1 cellular context compared by ENCODE assay signal in the genomic region with DNA sequence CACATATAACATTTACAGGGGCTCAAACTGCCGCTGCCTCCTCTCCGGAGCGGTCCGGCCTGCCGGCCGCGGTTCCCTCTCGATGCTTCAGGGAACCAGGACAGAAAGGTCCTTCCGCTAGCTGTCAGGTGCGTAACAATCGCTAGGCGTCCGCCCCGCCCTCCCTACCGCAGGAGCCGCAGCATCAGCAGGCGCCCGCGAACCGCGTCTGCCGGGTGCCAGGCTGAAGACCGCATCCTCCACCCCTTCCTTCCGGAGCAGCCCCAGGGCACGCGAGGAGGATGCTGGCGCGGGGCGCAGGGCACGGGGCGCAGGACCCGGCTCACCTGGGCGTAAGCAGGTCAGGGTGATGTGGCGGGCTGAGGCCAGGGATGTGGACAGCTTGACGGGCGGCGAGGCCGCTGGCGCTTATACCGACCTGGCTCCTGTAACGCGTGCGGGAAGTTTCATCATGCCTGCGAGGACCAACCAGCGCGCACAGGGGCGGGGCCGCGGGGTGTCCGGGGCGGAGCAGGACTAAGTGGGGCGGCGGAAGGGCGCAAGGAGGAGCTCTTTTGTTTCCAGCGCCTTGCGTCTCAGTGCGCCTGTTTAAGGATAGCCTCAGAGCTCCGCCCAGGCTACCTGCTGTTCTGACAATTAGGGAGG.
A peak's percentile ranks its signal among the peaks of the same experiment; 100 is the strongest.
TF ChIP-seq lines count a peak whose summit lies in the region.

A gene with protein sequence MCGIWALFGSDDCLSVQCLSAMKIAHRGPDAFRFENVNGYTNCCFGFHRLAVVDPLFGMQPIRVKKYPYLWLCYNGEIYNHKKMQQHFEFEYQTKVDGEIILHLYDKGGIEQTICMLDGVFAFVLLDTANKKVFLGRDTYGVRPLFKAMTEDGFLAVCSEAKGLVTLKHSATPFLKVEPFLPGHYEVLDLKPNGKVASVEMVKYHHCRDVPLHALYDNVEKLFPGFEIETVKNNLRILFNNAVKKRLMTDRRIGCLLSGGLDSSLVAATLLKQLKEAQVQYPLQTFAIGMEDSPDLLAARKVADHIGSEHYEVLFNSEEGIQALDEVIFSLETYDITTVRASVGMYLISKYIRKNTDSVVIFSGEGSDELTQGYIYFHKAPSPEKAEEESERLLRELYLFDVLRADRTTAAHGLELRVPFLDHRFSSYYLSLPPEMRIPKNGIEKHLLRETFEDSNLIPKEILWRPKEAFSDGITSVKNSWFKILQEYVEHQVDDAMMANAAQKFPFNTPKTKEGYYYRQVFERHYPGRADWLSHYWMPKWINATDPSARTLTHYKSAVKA (minus strand): TSS at position 384 of the 645 bp plus-strand sequence. CDS start 3,252 bp downstream, outside the sequence.

TF ChIP-seq in K562, 482 proteins besides CTCF, POLR2A, EP300 and RAD21 (continued from another document and continues in another):
- TF ChIP-seq NBN (IDR thresholded peaks at IDR 0.05; ENCODE audit: low read depth) (peak; percentile 34; the same call in 1 of the 2 replicates), ZNF764 (CRISPR knock-in tag; IDR thresholded peaks at IDR 0.05; ENCODE audit: low read depth) (no peak), NELFE (IDR thresholded peaks at IDR 0.05; ENCODE audit: insufficient read depth, insufficient read length) (no peak), FOXM1 (IDR thresholded peaks at IDR 0.05; ENCODE audit: low read depth) (no peak), FOXM1 (CRISPR knock-in tag; IDR thresholded peaks at IDR 0.05; ENCODE audit: low read depth) (0 out of 2 replicates have a peak, but pooled peaks have one; percentile 18), NCOA2 (IDR thresholded peaks at IDR 0.05; ENCODE audit: partially characterized antibody in 2 of 2) (no peak), ETV1 (tag; conservative IDR thresholded peaks at IDR 0.05; ENCODE audit: low read depth) (peak; percentile 41; the same call in 1 of the 2 replicates), PRPF4 (IDR thresholded peaks at IDR 0.05; ENCODE audit: insufficient read depth, low read depth, low read length, poor library complexity, severe bottlenecking) (peak; percentile 96), GABPB1 (CRISPR knock-in tag; IDR thresholded peaks at IDR 0.05) (peak; percentile 84), MXI1 (IDR thresholded peaks at IDR 0.05; ENCODE audit: low read depth, low read length) (0 out of 2 replicates have a peak, but pooled peaks have one; percentile 48), FOXK2 (conservative IDR thresholded peaks at IDR 0.05 in 1 of 2, IDR thresholded peaks at IDR 0.05 in 1 of 2; ENCODE audit: low read depth in 2 of 2) (peak in 1 of 2 experiments; percentile 19; a peak in 1 of 4 replicates), U2AF1 (optimal IDR thresholded peaks at IDR 0.05; ENCODE audit: low read depth, low read length) (peak; percentile 50), GTF2F1 (IDR thresholded peaks at IDR 0.05; ENCODE audit: low read depth, low read length) (no peak), SUPT5H (IDR thresholded peaks at IDR 0.05) (peak; percentile 93), CCNT2 (IDR thresholded peaks at IDR 0.05; ENCODE audit: borderline replicate concordance, extremely low read depth, insufficient read length, low read depth, low read length) (peak; percentile 70), RBM25 (IDR thresholded peaks at IDR 0.05; ENCODE audit: low read depth, low read length, severe bottlenecking) (no peak), ESRRA (IDR thresholded peaks at IDR 0.05; ENCODE audit: borderline replicate concordance, low read depth) (peak; percentile 39; the same call in 1 of the 2 replicates), CBX1 (IDR thresholded peaks at IDR 0.05; ENCODE audit: low read depth) (peak; percentile 88), CTBP1 (IDR thresholded peaks at IDR 0.05; ENCODE audit: borderline replicate concordance) (peak; percentile 99), EHMT2 (IDR thresholded peaks at IDR 0.05) (no peak), SIN3A (IDR thresholded peaks at IDR 0.05; ENCODE audit: borderline replicate concordance in 2 of 2, control insufficient read depth in 1 of 2, low read depth in 2 of 2, low read length in 2 of 2) (peak; percentile 72 to 78; a peak in 3 of 4 replicates), L3MBTL2 (IDR thresholded peaks at IDR 0.05) (peak; percentile 75; the same call in 1 of the 2 replicates), ARHGAP35 (IDR thresholded peaks at IDR 0.05; ENCODE audit: partially characterized antibody) (no peak), NFIC (IDR thresholded peaks at IDR 0.05) (peak; percentile 54; the same call in 1 of the 2 replicates), RBM17 (IDR thresholded peaks at IDR 0.05; ENCODE audit: borderline replicate concordance, low read depth, low read length) (no peak), JUND (IDR thresholded peaks at IDR 0.05; ENCODE audit: borderline replicate concordance, low read depth, low read length) (peak; percentile 80), JUND (tag; IDR thresholded peaks at IDR 0.05; ENCODE audit: borderline replicate concordance, low read depth, low read length) (peak; percentile 26; the same call in 1 of the 3 replicates), PURB (CRISPR knock-in tag; IDR thresholded peaks at IDR 0.05; ENCODE audit: low read depth) (no peak), NR3C1 (CRISPR knock-in tag; IDR thresholded peaks at IDR 0.05) (0 out of 2 replicates have a peak, but pooled peaks have one; percentile 56), SMAD3 (CRISPR knock-in tag; conservative IDR thresholded peaks at IDR 0.05) (no peak), SMARCE1 (IDR thresholded peaks at IDR 0.05) (no peak), MAZ (CRISPR knock-in tag; conservative IDR thresholded peaks at IDR 0.05 in 1 of 2, IDR thresholded peaks at IDR 0.05 in 1 of 2) (peak; percentile 60 to 81; a peak in 2 of 4 replicates), NR4A1 (CRISPR knock-in tag; IDR thresholded peaks at IDR 0.05) (no peak), NR4A1 (tag; IDR thresholded peaks at IDR 0.05) (peak; percentile 59; the same call in 1 of the 2 replicates), ATF7 (IDR thresholded peaks at IDR 0.05) (peak; percentile 95), ZBTB7A (IDR thresholded peaks at IDR 0.05; ENCODE audit: borderline replicate concordance, control insufficient read depth, low read depth, low read length) (no peak), RB1 (IDR thresholded peaks at IDR 0.05; ENCODE audit: low read depth) (peak; percentile 74; the same call in 1 of the 2 replicates), NR1H2 (CRISPR knock-in tag; IDR thresholded peaks at IDR 0.05) (no peak), KLF6 (CRISPR knock-in tag; IDR thresholded peaks at IDR 0.05; ENCODE audit: borderline replicate concordance) (no peak), FOXP1 (CRISPR knock-in tag; IDR thresholded peaks at IDR 0.05) (peak; percentile 70), FOXK1 (CRISPR knock-in tag; IDR thresholded peaks at IDR 0.05; ENCODE audit: borderline replicate concordance) (peak; percentile 80; the same call in 1 of the 2 replicates)
- TF ChIP-seq, protein P1, sequence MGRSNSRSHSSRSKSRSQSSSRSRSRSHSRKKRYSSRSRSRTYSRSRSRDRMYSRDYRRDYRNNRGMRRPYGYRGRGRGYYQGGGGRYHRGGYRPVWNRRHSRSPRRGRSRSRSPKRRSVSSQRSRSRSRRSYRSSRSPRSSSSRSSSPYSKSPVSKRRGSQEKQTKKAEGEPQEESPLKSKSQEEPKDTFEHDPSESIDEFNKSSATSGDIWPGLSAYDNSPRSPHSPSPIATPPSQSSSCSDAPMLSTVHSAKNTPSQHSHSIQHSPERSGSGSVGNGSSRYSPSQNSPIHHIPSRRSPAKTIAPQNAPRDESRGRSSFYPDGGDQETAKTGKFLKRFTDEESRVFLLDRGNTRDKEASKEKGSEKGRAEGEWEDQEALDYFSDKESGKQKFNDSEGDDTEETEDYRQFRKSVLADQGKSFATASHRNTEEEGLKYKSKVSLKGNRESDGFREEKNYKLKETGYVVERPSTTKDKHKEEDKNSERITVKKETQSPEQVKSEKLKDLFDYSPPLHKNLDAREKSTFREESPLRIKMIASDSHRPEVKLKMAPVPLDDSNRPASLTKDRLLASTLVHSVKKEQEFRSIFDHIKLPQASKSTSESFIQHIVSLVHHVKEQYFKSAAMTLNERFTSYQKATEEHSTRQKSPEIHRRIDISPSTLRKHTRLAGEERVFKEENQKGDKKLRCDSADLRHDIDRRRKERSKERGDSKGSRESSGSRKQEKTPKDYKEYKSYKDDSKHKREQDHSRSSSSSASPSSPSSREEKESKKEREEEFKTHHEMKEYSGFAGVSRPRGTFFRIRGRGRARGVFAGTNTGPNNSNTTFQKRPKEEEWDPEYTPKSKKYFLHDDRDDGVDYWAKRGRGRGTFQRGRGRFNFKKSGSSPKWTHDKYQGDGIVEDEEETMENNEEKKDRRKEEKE (IDR thresholded peaks at IDR 0.05; ENCODE audit: borderline replicate concordance in 1 of 2, control insufficient read depth in 1 of 2, low read depth in 2 of 2, low read length in 1 of 2), result peak in 1 of 2 experiments; percentile 26; a peak in 1 of 4 replicates
- TF ChIP-seq, protein P2, sequence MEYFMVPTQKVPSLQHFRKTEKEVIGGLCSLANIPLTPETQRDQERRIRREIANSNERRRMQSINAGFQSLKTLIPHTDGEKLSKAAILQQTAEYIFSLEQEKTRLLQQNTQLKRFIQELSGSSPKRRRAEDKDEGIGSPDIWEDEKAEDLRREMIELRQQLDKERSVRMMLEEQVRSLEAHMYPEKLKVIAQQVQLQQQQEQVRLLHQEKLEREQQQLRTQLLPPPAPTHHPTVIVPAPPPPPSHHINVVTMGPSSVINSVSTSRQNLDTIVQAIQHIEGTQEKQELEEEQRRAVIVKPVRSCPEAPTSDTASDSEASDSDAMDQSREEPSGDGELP (CRISPR knock-in tag; IDR thresholded peaks at IDR 0.05; ENCODE audit: borderline replicate concordance), result peak; percentile 94
- TF ChIP-seq, protein P3, sequence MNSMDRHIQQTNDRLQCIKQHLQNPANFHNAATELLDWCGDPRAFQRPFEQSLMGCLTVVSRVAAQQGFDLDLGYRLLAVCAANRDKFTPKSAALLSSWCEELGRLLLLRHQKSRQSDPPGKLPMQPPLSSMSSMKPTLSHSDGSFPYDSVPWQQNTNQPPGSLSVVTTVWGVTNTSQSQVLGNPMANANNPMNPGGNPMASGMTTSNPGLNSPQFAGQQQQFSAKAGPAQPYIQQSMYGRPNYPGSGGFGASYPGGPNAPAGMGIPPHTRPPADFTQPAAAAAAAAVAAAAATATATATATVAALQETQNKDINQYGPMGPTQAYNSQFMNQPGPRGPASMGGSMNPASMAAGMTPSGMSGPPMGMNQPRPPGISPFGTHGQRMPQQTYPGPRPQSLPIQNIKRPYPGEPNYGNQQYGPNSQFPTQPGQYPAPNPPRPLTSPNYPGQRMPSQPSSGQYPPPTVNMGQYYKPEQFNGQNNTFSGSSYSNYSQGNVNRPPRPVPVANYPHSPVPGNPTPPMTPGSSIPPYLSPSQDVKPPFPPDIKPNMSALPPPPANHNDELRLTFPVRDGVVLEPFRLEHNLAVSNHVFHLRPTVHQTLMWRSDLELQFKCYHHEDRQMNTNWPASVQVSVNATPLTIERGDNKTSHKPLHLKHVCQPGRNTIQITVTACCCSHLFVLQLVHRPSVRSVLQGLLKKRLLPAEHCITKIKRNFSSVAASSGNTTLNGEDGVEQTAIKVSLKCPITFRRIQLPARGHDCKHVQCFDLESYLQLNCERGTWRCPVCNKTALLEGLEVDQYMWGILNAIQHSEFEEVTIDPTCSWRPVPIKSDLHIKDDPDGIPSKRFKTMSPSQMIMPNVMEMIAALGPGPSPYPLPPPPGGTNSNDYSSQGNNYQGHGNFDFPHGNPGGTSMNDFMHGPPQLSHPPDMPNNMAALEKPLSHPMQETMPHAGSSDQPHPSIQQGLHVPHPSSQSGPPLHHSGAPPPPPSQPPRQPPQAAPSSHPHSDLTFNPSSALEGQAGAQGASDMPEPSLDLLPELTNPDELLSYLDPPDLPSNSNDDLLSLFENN (IDR thresholded peaks at IDR 0.05; ENCODE audit: low read depth in 2 of 2, low read length in 2 of 2), result 0 out of 4 replicates have a peak, but pooled peaks of 1 of the 2 experiments have one; percentile 26
- TF ChIP-seq, protein P4, sequence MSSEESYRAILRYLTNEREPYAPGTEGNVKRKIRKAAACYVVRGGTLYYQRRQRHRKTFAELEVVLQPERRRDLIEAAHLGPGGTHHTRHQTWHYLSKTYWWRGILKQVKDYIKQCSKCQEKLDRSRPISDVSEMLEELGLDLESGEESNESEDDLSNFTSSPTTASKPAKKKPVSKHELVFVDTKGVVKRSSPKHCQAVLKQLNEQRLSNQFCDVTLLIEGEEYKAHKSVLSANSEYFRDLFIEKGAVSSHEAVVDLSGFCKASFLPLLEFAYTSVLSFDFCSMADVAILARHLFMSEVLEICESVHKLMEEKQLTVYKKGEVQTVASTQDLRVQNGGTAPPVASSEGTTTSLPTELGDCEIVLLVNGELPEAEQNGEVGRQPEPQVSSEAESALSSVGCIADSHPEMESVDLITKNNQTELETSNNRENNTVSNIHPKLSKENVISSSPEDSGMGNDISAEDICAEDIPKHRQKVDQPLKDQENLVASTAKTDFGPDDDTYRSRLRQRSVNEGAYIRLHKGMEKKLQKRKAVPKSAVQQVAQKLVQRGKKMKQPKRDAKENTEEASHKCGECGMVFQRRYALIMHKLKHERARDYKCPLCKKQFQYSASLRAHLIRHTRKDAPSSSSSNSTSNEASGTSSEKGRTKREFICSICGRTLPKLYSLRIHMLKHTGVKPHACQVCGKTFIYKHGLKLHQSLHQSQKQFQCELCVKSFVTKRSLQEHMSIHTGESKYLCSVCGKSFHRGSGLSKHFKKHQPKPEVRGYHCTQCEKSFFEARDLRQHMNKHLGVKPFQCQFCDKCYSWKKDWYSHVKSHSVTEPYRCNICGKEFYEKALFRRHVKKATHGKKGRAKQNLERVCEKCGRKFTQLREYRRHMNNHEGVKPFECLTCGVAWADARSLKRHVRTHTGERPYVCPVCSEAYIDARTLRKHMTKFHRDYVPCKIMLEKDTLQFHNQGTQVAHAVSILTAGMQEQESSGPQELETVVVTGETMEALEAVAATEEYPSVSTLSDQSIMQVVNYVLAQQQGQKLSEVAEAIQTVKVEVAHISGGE (CRISPR knock-in tag; IDR thresholded peaks at IDR 0.05), result peak in 1 of 3 experiments; percentile 38; a peak in 1 of 6 replicates
- TF ChIP-seq, protein P5, sequence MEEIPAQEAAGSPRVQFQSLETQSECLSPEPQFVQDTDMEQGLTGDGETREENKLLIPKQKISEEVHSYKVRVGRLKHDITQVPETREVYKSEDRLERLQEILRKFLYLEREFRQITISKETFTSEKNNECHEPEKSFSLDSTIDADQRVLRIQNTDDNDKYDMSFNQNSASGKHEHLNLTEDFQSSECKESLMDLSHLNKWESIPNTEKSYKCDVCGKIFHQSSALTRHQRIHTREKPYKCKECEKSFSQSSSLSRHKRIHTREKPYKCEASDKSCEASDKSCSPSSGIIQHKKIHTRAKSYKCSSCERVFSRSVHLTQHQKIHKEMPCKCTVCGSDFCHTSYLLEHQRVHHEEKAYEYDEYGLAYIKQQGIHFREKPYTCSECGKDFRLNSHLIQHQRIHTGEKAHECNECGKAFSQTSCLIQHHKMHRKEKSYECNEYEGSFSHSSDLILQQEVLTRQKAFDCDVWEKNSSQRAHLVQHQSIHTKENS (CRISPR knock-in tag; IDR thresholded peaks at IDR 0.05), result no peak
- TF ChIP-seq, protein P6, sequence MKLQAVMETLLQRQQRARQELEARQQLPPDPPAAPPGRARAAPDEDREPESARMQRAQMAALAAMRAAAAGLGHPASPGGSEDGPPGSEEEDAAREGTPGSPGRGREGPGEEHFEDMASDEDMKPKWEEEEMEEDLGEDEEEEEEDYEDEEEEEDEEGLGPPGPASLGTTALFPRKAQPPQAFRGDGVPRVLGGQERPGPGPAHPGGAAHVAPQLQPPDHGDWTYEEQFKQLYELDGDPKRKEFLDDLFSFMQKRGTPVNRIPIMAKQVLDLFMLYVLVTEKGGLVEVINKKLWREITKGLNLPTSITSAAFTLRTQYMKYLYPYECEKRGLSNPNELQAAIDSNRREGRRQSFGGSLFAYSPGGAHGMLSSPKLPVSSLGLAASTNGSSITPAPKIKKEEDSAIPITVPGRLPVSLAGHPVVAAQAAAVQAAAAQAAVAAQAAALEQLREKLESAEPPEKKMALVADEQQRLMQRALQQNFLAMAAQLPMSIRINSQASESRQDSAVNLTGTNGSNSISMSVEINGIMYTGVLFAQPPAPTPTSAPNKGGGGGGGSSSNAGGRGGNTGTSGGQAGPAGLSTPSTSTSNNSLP (IDR thresholded peaks at IDR 0.05; ENCODE audit: borderline replicate concordance, low read depth, low read length), result no peak
